ENCODE assay signal across 21 cellular contexts in the genomic region with DNA sequence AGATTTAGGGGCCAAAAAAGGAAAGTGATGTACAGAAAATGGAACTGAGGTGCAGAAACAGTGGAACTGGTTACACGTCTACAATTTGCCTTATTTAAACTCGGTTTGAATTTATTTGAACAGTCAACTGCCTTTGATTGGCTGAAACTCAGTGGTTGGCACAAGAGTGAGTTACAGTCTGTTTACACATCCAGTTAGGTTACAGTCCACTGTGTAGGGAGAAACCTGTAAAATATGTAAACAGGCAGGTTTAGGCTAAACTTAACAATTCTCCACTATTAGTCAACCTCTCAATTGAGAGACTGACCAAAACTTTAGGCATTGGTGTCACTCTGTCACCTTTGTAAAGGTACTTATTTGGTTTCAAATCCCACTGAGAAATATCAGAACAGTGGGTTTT. TPM values are rescaled to one million over a fixed set of nuclear protein-coding genes. Genes with fewer than 3 reads are reported as not detected.
DNase-seq lines count a peak whose midpoint lies in the region; ATAC-seq and TF ChIP-seq lines count a peak whose summit lies in the region.
"Had no signal": no experiment of that assay in that cellular context is flagged by ENCODE, and none has a peak within 500 bp of the region (broad histone marks: within the 10 kb centered on the region; RNA-seq: fewer than 3 reads in every experiment).

No MANE protein-coding gene starts in this region.

- peak in 1 of 2 donors; percentile 9 for TF ChIP-seq RAD21 in liver (IDR thresholded peaks at IDR 0.05)

- H3K27ac ChIP-seq in liver (ENCODE audit: low read depth in 1 of 2, low read length in 2 of 2): no peak overlapping the region
- H3K27ac ChIP-seq: BLaER1 had no signal

- no peaks in the 10 kb centered on the region for H3K4me1 ChIP-seq in liver (ENCODE audit: control insufficient read depth in 4 of 4, insufficient read depth in 4 of 4, low read length in 3 of 4)
- H3K4me1 ChIP-seq: BLaER1 had no signal

- DNase-seq in LNCaP clone FGC (ENCODE audit: low read depth): peak; percentile 70
- DNase-seq in left lobe of liver (ENCODE audit: low spot score): no peak
- DNase-seq in cardiac septum (ENCODE audit: low spot score): no peak
- no peak for DNase-seq in stimulated activated CD4-positive, alpha-beta T cell treated with anti-CD3 and anti-CD28 coated beads, Interleukin-2, amount 100 ng/mL, for 24 hours
- DNase-seq in activated naive CD4-positive, alpha-beta T cell (lab: John Stamatoyannopoulos, UW): no peak
- DNase-seq: 8988T; ACHN; BE2C; C1 segment of cervical spinal cord; CD4-positive, alpha-beta memory T cell; CD4-positive, CD25-positive, alpha-beta regulatory T cell; CD8-positive, alpha-beta memory T cell; COR-L47; DMS79 treated with DMSO at 0.1 percent for 48 hours; GF-D8 had no signal

- TF ChIP-seq CTCF in LNCaP clone FGC (IDR thresholded peaks at IDR 0.05; ENCODE audit: control insufficient read depth, extremely low read depth, insufficient read depth) (no peak), liver (IDR thresholded peaks at IDR 0.05; ENCODE audit: low read depth, low read length, missing input control) (no peak)

- H3K4me3 ChIP-seq in LNCaP clone FGC (ENCODE audit: low read depth, low read length) (no peak overlapping the region), liver (ENCODE audit: low read depth in 1 of 3, low read length in 3 of 3) (no peak overlapping the region)
- H3K4me3 ChIP-seq: BLaER1, GM12878 had no signal

- H3K36me3 ChIP-seq in liver (ENCODE audit: control insufficient read depth in 4 of 4, insufficient read depth in 3 of 4, low read depth in 1 of 4, low read length in 3 of 4): no peaks in the 10 kb centered on the region
- H3K36me3 ChIP-seq: BE2C, BLaER1 had no signal

- WGBS in liver: 33% methylated on average over 2 of the region's 2 CpGs

- H3K9me3 ChIP-seq in liver (ENCODE audit: control insufficient read depth in 4 of 4, low read length in 3 of 4): peaks cover 0 to 3% (median 2%) of the 10 kb centered on the region in 4 donors
- H3K9me3 ChIP-seq: BE2C had no signal

- H3K27me3 ChIP-seq in liver (ENCODE audit: control insufficient read depth in 4 of 4, insufficient read depth in 4 of 4, low read length in 3 of 4): no peaks in the 10 kb centered on the region
- H3K27me3 ChIP-seq: BE2C, BLaER1 had no signal

- H3K9ac ChIP-seq in liver (ENCODE audit: low read depth in 1 of 2, low read length in 2 of 2): no peak overlapping the region
- H3K9ac ChIP-seq: BLaER1 had no signal

- intact Hi-C loops in cardiac septum (cut with DNase I): no loop called here

- ATAC-seq in left lobe of liver: peak; percentile 69
- no peak for ATAC-seq in GM21723 (IDR thresholded peaks at IDR 0.05; ENCODE audit: unreplicated experiment)
- ATAC-seq: GM12878 had no signal

TF ChIP-seq in liver, 16 proteins besides CTCF, POLR2A, EP300 and RAD21:
- TF ChIP-seq ZBTB33 (IDR thresholded peaks at IDR 0.05): no peak
- TF ChIP-seq REST (IDR thresholded peaks at IDR 0.05): no peak
- no peak for TF ChIP-seq TAF1 (conservative IDR thresholded peaks at IDR 0.05)
- peak; percentile 85 for TF ChIP-seq FOXA2 (IDR thresholded peaks at IDR 0.05)
- TF ChIP-seq EGR1 (IDR thresholded peaks at IDR 0.05; ENCODE audit: low read depth in 2 of 2): no peak
- TF ChIP-seq FOXA1 (IDR thresholded peaks at IDR 0.05): peak; percentile 45
- TF ChIP-seq GABPA (IDR thresholded peaks at IDR 0.05 in 1 of 2, conservative IDR thresholded peaks at IDR 0.05 in 1 of 2): no peak
- TF ChIP-seq YY1 (IDR thresholded peaks at IDR 0.05): peak; percentile 44
- TF ChIP-seq, protein P1, sequence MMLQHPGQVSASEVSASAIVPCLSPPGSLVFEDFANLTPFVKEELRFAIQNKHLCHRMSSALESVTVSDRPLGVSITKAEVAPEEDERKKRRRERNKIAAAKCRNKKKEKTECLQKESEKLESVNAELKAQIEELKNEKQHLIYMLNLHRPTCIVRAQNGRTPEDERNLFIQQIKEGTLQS (IDR thresholded peaks at IDR 0.05): no peak
- TF ChIP-seq SP1 (IDR thresholded peaks at IDR 0.05): peak; percentile 11
- TF ChIP-seq, protein P2, sequence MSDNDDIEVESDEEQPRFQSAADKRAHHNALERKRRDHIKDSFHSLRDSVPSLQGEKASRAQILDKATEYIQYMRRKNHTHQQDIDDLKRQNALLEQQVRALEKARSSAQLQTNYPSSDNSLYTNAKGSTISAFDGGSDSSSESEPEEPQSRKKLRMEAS (IDR thresholded peaks at IDR 0.05): no peak
- TF ChIP-seq HNF4G (IDR thresholded peaks at IDR 0.05): no peak
- TF ChIP-seq NR2F2 (IDR thresholded peaks at IDR 0.05): no peak
- TF ChIP-seq JUND (IDR thresholded peaks at IDR 0.05): peak in 1 of 2 donors; percentile 33
- TF ChIP-seq RXRA (IDR thresholded peaks at IDR 0.05): peak in 1 of 2 donors; percentile 51
- TF ChIP-seq HNF4A (conservative IDR thresholded peaks at IDR 0.05): peak; percentile 11 to 68

RNA-seq across cellular contexts. Expression of gene RELN, which starts 40.3 kb away (rescaled TPM):
- total RNA-seq in left lobe of liver (17.2 TPM), liver (10 to 100 TPM; 39.3 to 69.8 TPM), cardiac septum (0.57 TPM)
- 10 to 100 TPM in 1 of 2 donors, 1 to 10 TPM in 1; 10.0 to 17.4 TPM for polyA plus RNA-seq in liver
- total RNA-seq: A673; CD4-positive, alpha-beta memory T cell; CD4-positive, CD25-positive, alpha-beta regulatory T cell; CD8-positive, alpha-beta memory T cell had no signal
- polyA plus RNA-seq: CD14-positive monocyte; CD4-positive, alpha-beta memory T cell; CD4-positive, CD25-positive, alpha-beta regulatory T cell; CD8-positive, alpha-beta memory T cell; GM12878 had no signal

Comparison
In these comparisons a context has a peak if more than half of its experiments do, and no peak if none do; other contexts are left out.
1. RNA of gene RELN, which starts 40.3 kb away (total RNA-seq): 39.3 to 69.8 TPM in liver and 17.2 TPM in left lobe of liver (single experiment); 0.57 TPM in cardiac septum (single experiment); every median in the first group is over 10 times any median in the second.